Comparison of ENCODE assay signal across 27 cellular contexts in genomic region chr9:128861501-128861900, GRCh38. TPM values are rescaled to one million over a fixed set of nuclear protein-coding genes. Genes with fewer than 3 reads are reported as not detected.
DNase-seq lines count a peak whose midpoint lies in the region; ATAC-seq, FAIRE-seq and TF ChIP-seq lines count a peak whose summit lies in the region.
"Had no signal": no experiment of that assay in that cellular context is flagged by ENCODE, and none has a peak within 500 bp of the region (broad histone marks: within the 10 kb centered on the region; RNA-seq: fewer than 3 reads in every experiment).

No MANE protein-coding gene starts in this region.

- H4K20me1 ChIP-seq in HepG2 (ENCODE audit: insufficient read depth, low read length), result no peaks in the 10 kb centered on the region; the same call in 1 of the 2 replicates

- H3K4me3 ChIP-seq in right lobe of liver (no peak overlapping the region), HepG2 (replicated peaks in 1 of 3; ENCODE audit: insufficient read depth in 1 of 3, low read depth in 2 of 3, low read length in 3 of 3) (no peak overlapping the region), skeletal muscle tissue (ENCODE audit: low read length in 3 of 3) (no peak overlapping the region), ovary (no peak overlapping the region)
- H3K4me3 ChIP-seq: transverse colon had no signal

- TF ChIP-seq EP300 in HepG2 (IDR thresholded peaks at IDR 0.05; ENCODE audit: low read depth in 2 of 2, low read length in 2 of 2), result no peak
- TF ChIP-seq EP300 in HepG2 (CRISPR knock-in tag; IDR thresholded peaks at IDR 0.05; ENCODE audit: borderline replicate concordance), result no peak
- no peak for TF ChIP-seq EP300 in ovary (IDR thresholded peaks at IDR 0.05)

- peaks cover 44% of the 10 kb centered on the region for H3K79me2 ChIP-seq in HepG2 (ENCODE audit: insufficient read depth, low read length)

- H3K27ac ChIP-seq in right lobe of liver (peak overlapping the region in 1 of 3 donors; percentile 68), HepG2 (ENCODE audit: extremely low read length, insufficient read depth, low read length) (no peak overlapping the region), layer of hippocampus (ENCODE audit: low read depth, low read length) (peak overlapping the region; percentile 47), skeletal muscle tissue (ENCODE audit: low read depth, low read length) (peak overlapping the region; percentile 44), ovary (no peak overlapping the region)
- H3K27ac ChIP-seq: transverse colon had no signal

- POLR2A ChIA-PET in HepG2 (lab: Yijun Ruan, JAX), result interaction anchor here (1.0 kb wide), 2 partner anchors 14 to 19 kb away, joined by 4 to 5 read pairs; no protein-coding TSS in a partner anchor
- POLR2A ChIA-PET in activated CD4-positive, alpha-beta T cell treated with anti-CD3 and anti-CD28 coated beads for 36 hours (lab: Charles Lee), result no interaction called here

- intact Hi-C loops in right lobe of liver (cut with DNase I) (no loop called here), HepG2 (cut with micrococcal nuclease; ENCODE audit: unreplicated experiment) (no loop called here), ovary (cut with DNase I) (loop anchor here in 2 of 4 donors (5.0 kb wide), 1 partner anchor 66 kb away; no protein-coding TSS in a partner anchor)
- intact Hi-C loops in activated CD4-positive, alpha-beta T cell treated with anti-CD3 and anti-CD28 coated beads for 36 hours (cut with DNase I, micrococcal nuclease), result no loop called here

- no peak overlapping the region for H2AFZ ChIP-seq in HepG2 (ENCODE audit: low read length)

- no peak overlapping the region for H3K4me2 ChIP-seq in HepG2 (ENCODE audit: low read depth, low read length)

- no peak overlapping the region for H3K27ac Mint-ChIP-seq in activated CD4-positive, alpha-beta T cell treated with anti-CD3 and anti-CD28 coated beads for 36 hours
- H3K27ac Mint-ChIP-seq: activated B cell treated with CpG ODN at 0.5 μM for 24 hours; activated CD8-positive, alpha-beta T cell treated with anti-CD3 and anti-CD28 coated beads for 36 hours; B cell; stimulated activated memory B cell treated with anti-CD40 and anti-IgM and Interleukin-4, amounts not matched to agents 10 μg/mL and 1 μg/mL and 100 μg/mL, for 72 hours had no signal

- H3K9me3 ChIP-seq in right lobe of liver (no peaks in the 10 kb centered on the region), HepG2 (ENCODE audit: low read length) (no peaks in the 10 kb centered on the region), skeletal muscle tissue (ENCODE audit: control insufficient read depth in 3 of 3, low read length in 3 of 3) (no peaks in the 10 kb centered on the region), ovary (no peaks in the 10 kb centered on the region)
- H3K9me3 ChIP-seq: transverse colon had no signal

- H3K36me3 Mint-ChIP-seq in activated CD4-positive, alpha-beta T cell treated with anti-CD3 and anti-CD28 coated beads for 36 hours (ENCODE audit: low read depth), result no peaks in the 10 kb centered on the region
- H3K36me3 Mint-ChIP-seq: stimulated activated memory B cell treated with anti-CD40 and anti-IgM and Interleukin-4, amounts not matched to agents 10 μg/mL and 1 μg/mL and 100 μg/mL, for 72 hours had no signal

- H3K27me3 ChIP-seq in right lobe of liver, result no peaks in the 10 kb centered on the region
- H3K27me3 ChIP-seq in HepG2 (ENCODE audit: control insufficient read depth in 1 of 2, insufficient read depth in 2 of 2, low read length in 2 of 2), result no peaks in the 10 kb centered on the region
- no peaks in the 10 kb centered on the region for H3K27me3 ChIP-seq in layer of hippocampus (ENCODE audit: control insufficient read depth, insufficient read depth, low read length)
- no peaks in the 10 kb centered on the region for H3K27me3 ChIP-seq in skeletal muscle tissue (ENCODE audit: control insufficient read depth in 3 of 3, insufficient read depth in 3 of 3, low read length in 3 of 3)
- H3K27me3 ChIP-seq in ovary, result no peaks in the 10 kb centered on the region
- H3K27me3 ChIP-seq: transverse colon had no signal

- TF ChIP-seq RAD21 in HepG2 (CRISPR knock-in tag; IDR thresholded peaks at IDR 0.05), result no peak

- CTCF ChIA-PET in HepG2 (lab: Yijun Ruan, JAX; ENCODE audit: low intra/inter-chr PET ratio, low total read pairs), result no interaction called here
- CTCF ChIA-PET in activated CD4-positive, alpha-beta T cell treated with anti-CD3 and anti-CD28 coated beads for 36 hours (lab: Charles Lee), result interaction anchor here (0.7 to 5.6 kb wide), 8 partner anchors 10 to 207 kb away, joined by 3 to 86 read pairs (median 4); partner anchors contain the start of genes ENDOG, KYAT1, LRRC8A and PKN3

- no TSS peak for BruUV-seq in HepG2 (replicated peaks; lab: Mats Ljungman, UMichigan)

- in situ Hi-C loops in HepG2 (cut with HindIII; ENCODE audit: extremely low pct_ligation_motif_present, low pct_unique_long_range_greater_than_20kb), result no loop called here

- H3K4me1 ChIP-seq in right lobe of liver, result peaks cover 0 to 33% (median 12%) of the 10 kb centered on the region in 4 donors
- H3K4me1 ChIP-seq in HepG2 (ENCODE audit: insufficient read depth, low read length), result peaks cover 51% of the 10 kb centered on the region
- peaks cover 24 to 34% (median 24%) of the 10 kb centered on the region in 3 donors for H3K4me1 ChIP-seq in skeletal muscle tissue (ENCODE audit: control insufficient read depth in 3 of 3, insufficient read depth in 3 of 3, low read length in 3 of 3)
- H3K4me1 ChIP-seq in ovary (ENCODE audit: insufficient read depth), result peaks cover 5% of the 10 kb centered on the region

- no peak overlapping the region for H3K4me3 Mint-ChIP-seq in activated CD4-positive, alpha-beta T cell treated with anti-CD3 and anti-CD28 coated beads for 36 hours
- H3K4me3 Mint-ChIP-seq: activated B cell treated with CpG ODN at 0.5 μM for 24 hours; activated CD8-positive, alpha-beta T cell treated with anti-CD3 and anti-CD28 coated beads for 36 hours; B cell; stimulated activated memory B cell treated with anti-CD40 and anti-IgM and Interleukin-4, amounts not matched to agents 10 μg/mL and 1 μg/mL and 100 μg/mL, for 72 hours had no signal

- 98% methylated on average over 4 of the region's 6 CpGs for WGBS in right lobe of liver (ENCODE audit: insufficient coverage, low coverage, low lambda C conversion rate, missing lambda C conversion rate)
- 98% methylated on average over 4 of the region's 6 CpGs for WGBS in HepG2 (ENCODE audit: low lambda C conversion rate)
- WGBS in ovary, 3 donors, result 78 to 81% (median 78%) methylated on average over 6 of the region's 6 CpGs

- H3K9me3 Mint-ChIP-seq in activated CD4-positive, alpha-beta T cell treated with anti-CD3 and anti-CD28 coated beads for 36 hours (ENCODE audit: low read depth), result no peaks in the 10 kb centered on the region
- H3K9me3 Mint-ChIP-seq: activated B cell treated with CpG ODN at 0.5 μM for 24 hours; activated CD8-positive, alpha-beta T cell treated with anti-CD3 and anti-CD28 coated beads for 36 hours; stimulated activated memory B cell treated with anti-CD40 and anti-IgM and Interleukin-4, amounts not matched to agents 10 μg/mL and 1 μg/mL and 100 μg/mL, for 72 hours had no signal

- no peaks in the 10 kb centered on the region for H3K27me3 Mint-ChIP-seq in activated CD4-positive, alpha-beta T cell treated with anti-CD3 and anti-CD28 coated beads for 36 hours
- H3K27me3 Mint-ChIP-seq: activated B cell treated with CpG ODN at 0.5 μM for 24 hours; activated CD8-positive, alpha-beta T cell treated with anti-CD3 and anti-CD28 coated beads for 36 hours; B cell; stimulated activated memory B cell treated with anti-CD40 and anti-IgM and Interleukin-4, amounts not matched to agents 10 μg/mL and 1 μg/mL and 100 μg/mL, for 72 hours had no signal

- no peak overlapping the region for H3K9ac ChIP-seq in HepG2 (ENCODE audit: insufficient read depth, low read depth, low read length)
- no peak overlapping the region for H3K9ac ChIP-seq in skeletal muscle tissue (ENCODE audit: low read depth in 1 of 3, low read length in 3 of 3)

- TF ChIP-seq CTCF in right lobe of liver (IDR thresholded peaks at IDR 0.05) (no peak), HepG2 (CRISPR knock-in tag; IDR thresholded peaks at IDR 0.05) (no peak), ovary (IDR thresholded peaks at IDR 0.05) (no peak)

- DNase-seq in right lobe of liver (peak in 2 of 3 donors; percentile 6 to 23), HepG2 (ENCODE audit: low spot score) (no peak), ovary (no peak)
- DNase-seq in activated CD4-positive, alpha-beta T cell treated with anti-CD3 and anti-CD28 coated beads for 36 hours, result no peak
- DNase-seq in activated effector memory CD4-positive, alpha-beta T cell treated with anti-CD3 and anti-CD28 coated beads, Interleukin-2, amount 50 U/mL, for 16 hours, result no peak
- DNase-seq: activated B cell treated with CpG ODN at 0.5 μM for 24 hours; activated CD8-positive, alpha-beta T cell treated with anti-CD3 and anti-CD28 coated beads for 36 hours; GDM1; GOT3; KBM-7; mesenchymal stem cell; MM.1S; NCI-H1417 treated with DMSO at 0.1 percent for 48 hours; NCI-H524; nucleus accumbens; SIG-M5; stimulated activated CD4-positive, alpha-beta T cell treated with anti-CD3 and anti-CD28 coated beads, Interleukin-4, amount 100 ng/mL, for 1 hour; SW 1271; T1000; transverse colon had no signal

- TF ChIP-seq POLR2A in right lobe of liver (IDR thresholded peaks at IDR 0.05), result no peak
- no peak for TF ChIP-seq POLR2A in HepG2 (IDR thresholded peaks at IDR 0.05; ENCODE audit: insufficient read depth in 1 of 2, low read depth in 2 of 2, low read length in 2 of 2)
- no peak for TF ChIP-seq POLR2A in ovary (IDR thresholded peaks at IDR 0.05)

- no peaks in the 10 kb centered on the region for H3K36me3 ChIP-seq in right lobe of liver
- no peaks in the 10 kb centered on the region; a peak in 1 of 5 replicates for H3K36me3 ChIP-seq in HepG2 (replicated peaks in 1 of 2; ENCODE audit: control insufficient read depth in 1 of 2, insufficient read depth in 2 of 2, low read length in 2 of 2)
- H3K36me3 ChIP-seq in skeletal muscle tissue (ENCODE audit: control insufficient read depth in 3 of 3, insufficient read depth in 3 of 3, low read length in 3 of 3), result no peaks in the 10 kb centered on the region
- H3K36me3 ChIP-seq in ovary, result no peaks in the 10 kb centered on the region
- H3K36me3 ChIP-seq: transverse colon had no signal

- no peak for FAIRE-seq in HepG2 (lab: Jason Lieb, UNC)
- FAIRE-seq: endothelial cell of umbilical vein, keratinocyte had no signal

- ATAC-seq in right lobe of liver (no peak), HepG2 (no peak), HG02678 (IDR thresholded peaks at IDR 0.05; ENCODE audit: unreplicated experiment) (no peak)
- ATAC-seq in activated CD4-positive, alpha-beta T cell treated with anti-CD3 and anti-CD28 coated beads for 36 hours, result no peak
- ATAC-seq: activated CD8-positive, alpha-beta T cell treated with anti-CD3 and anti-CD28 coated beads for 36 hours; stimulated activated memory B cell treated with anti-CD40 and anti-IgM and Interleukin-4, amounts not matched to agents 10 μg/mL and 1 μg/mL and 100 μg/mL, for 72 hours had no signal

- H3K4me1 Mint-ChIP-seq in activated CD4-positive, alpha-beta T cell treated with anti-CD3 and anti-CD28 coated beads for 36 hours, result peaks cover 5% of the 10 kb centered on the region

RNA-seq across cellular contexts. Expression of gene KYAT1, which starts 20.2 kb away (rescaled TPM):
- 10 to 100 TPM in 4 of 6 experiments, 1 to 10 TPM in 2; 7.2 to 12.7 (median 10.4) TPM for total RNA-seq in right lobe of liver
- 5.6 and 9.2 TPM in 2 replicates for total RNA-seq in HepG2 (2016; rRNA removed; fragmentation: Illumina TruSeq; extraction: Trizol)
- 2.0 and 2.8 TPM in 2 replicates for total RNA-seq in HepG2 (2016; cell fraction: cytosol; rRNA removed; fragmentation: Illumina TruSeq; extraction: Trizol; ENCODE audit: low read depth)
- 6.1 and 10.3 TPM in 2 replicates for total RNA-seq in HepG2 (2016; cell fraction: insoluble cytoplasmic fraction; rRNA removed; fragmentation: Illumina TruSeq; extraction: Trizol)
- total RNA-seq in HepG2 (2016; cell fraction: membrane; rRNA removed; fragmentation: Illumina TruSeq; extraction: Trizol), result 3.5 and 4.0 TPM in 2 replicates
- 13.5 and 14.4 TPM in 2 replicates for total RNA-seq in HepG2 (2016; cell fraction: nucleus; rRNA removed; fragmentation: Illumina TruSeq; extraction: Trizol)
- polyA plus RNA-seq in HepG2 (2011; rRNA removed), result 46.5 and 58.4 TPM in 2 replicates
- polyA plus RNA-seq in HepG2 (2011; cell fraction: cytosol; rRNA removed), result 22.3 and 28.7 TPM in 2 replicates
- polyA plus RNA-seq in HepG2 (2011; cell fraction: nucleus; rRNA removed), result 274 and 317 TPM in 2 replicates
- polyA plus RNA-seq in HepG2 (2012), result 22.3 and 32.9 TPM in 2 replicates
- polyA plus RNA-seq in HepG2 (2016; cell fraction: cytosol; fragmentation: Illumina TruSeq; extraction: Trizol; ENCODE audit: low read depth), result 1.4 and 1.9 TPM in 2 replicates
- 4.9 and 6.1 TPM in 2 replicates for polyA plus RNA-seq in HepG2 (2016; cell fraction: insoluble cytoplasmic fraction; fragmentation: Illumina TruSeq; extraction: Trizol; ENCODE audit: low read depth)
- 1.7 and 2.4 TPM in 2 replicates for polyA plus RNA-seq in HepG2 (2016; cell fraction: membrane; fragmentation: Illumina TruSeq; extraction: Trizol; ENCODE audit: low read depth)
- polyA plus RNA-seq in HepG2 (2016; cell fraction: nucleus; fragmentation: Illumina TruSeq; extraction: Trizol; ENCODE audit: insufficient read depth, low read depth), result 34.5 and 36.6 TPM in 2 replicates
- 38.2 and 47.2 TPM in 2 replicates for polyA minus RNA-seq in HepG2 (2011; rRNA and poly(A)+ RNA removed; ENCODE audit: low replicate concordance)
- polyA minus RNA-seq in HepG2 (2011; cell fraction: cytosol; rRNA and poly(A)+ RNA removed), result 9.3 and 15.4 TPM in 2 replicates
- polyA minus RNA-seq in HepG2 (2011; cell fraction: nucleus; rRNA and poly(A)+ RNA removed), result 48.0 and 50.7 TPM in 2 replicates
- total RNA-seq in skeletal muscle tissue, result 2.1 TPM
- 10 to 100 TPM in 1 of 7 donors, 1 to 10 TPM in 6; 4.6 to 10.2 (median 6.1) TPM for total RNA-seq in ovary
- 1 to 10 TPM; 4.2 to 5.8 TPM for polyA plus RNA-seq in ovary
- total RNA-seq in activated CD4-positive, alpha-beta T cell treated with anti-CD3 and anti-CD28 coated beads for 36 hours, result 10 to 100 TPM; 14.8 to 18.5 TPM

RNA-seq across cellular contexts. Expression of gene LRRC8A, which starts 20.4 kb away (rescaled TPM):
- 10 to 100 TPM in 5 of 6 experiments, 1 to 10 TPM in 1; 8.6 to 46.1 (median 22.1) TPM for total RNA-seq in right lobe of liver
- total RNA-seq in HepG2 (2016; rRNA removed; fragmentation: Illumina TruSeq; extraction: Trizol), result 10.0 and 16.1 TPM in 2 replicates
- total RNA-seq in HepG2 (2016; cell fraction: cytosol; rRNA removed; fragmentation: Illumina TruSeq; extraction: Trizol; ENCODE audit: low read depth), result 3.1 and 3.7 TPM in 2 replicates
- total RNA-seq in HepG2 (2016; cell fraction: insoluble cytoplasmic fraction; rRNA removed; fragmentation: Illumina TruSeq; extraction: Trizol), result 8.4 and 15.9 TPM in 2 replicates
- 12.4 and 13.1 TPM in 2 replicates for total RNA-seq in HepG2 (2016; cell fraction: membrane; rRNA removed; fragmentation: Illumina TruSeq; extraction: Trizol)
- 13.9 and 14.0 TPM in 2 replicates for total RNA-seq in HepG2 (2016; cell fraction: nucleus; rRNA removed; fragmentation: Illumina TruSeq; extraction: Trizol)
- polyA plus RNA-seq in HepG2 (2011; rRNA removed), result 40.6 and 44.8 TPM in 2 replicates
- polyA plus RNA-seq in HepG2 (2011; cell fraction: cytosol; rRNA removed), result 38.4 and 46.2 TPM in 2 replicates
- polyA plus RNA-seq in HepG2 (2011; cell fraction: nucleus; rRNA removed), result 29.0 and 30.1 TPM in 2 replicates
- 15.7 and 19.9 TPM in 2 replicates for polyA plus RNA-seq in HepG2 (2012)
- 2.4 and 2.7 TPM in 2 replicates for polyA plus RNA-seq in HepG2 (2016; cell fraction: cytosol; fragmentation: Illumina TruSeq; extraction: Trizol; ENCODE audit: low read depth)
- polyA plus RNA-seq in HepG2 (2016; cell fraction: insoluble cytoplasmic fraction; fragmentation: Illumina TruSeq; extraction: Trizol; ENCODE audit: low read depth), result 9.1 and 10.7 TPM in 2 replicates
- polyA plus RNA-seq in HepG2 (2016; cell fraction: membrane; fragmentation: Illumina TruSeq; extraction: Trizol; ENCODE audit: low read depth), result 9.0 and 9.9 TPM in 2 replicates
- 19.9 and 20.5 TPM in 2 replicates for polyA plus RNA-seq in HepG2 (2016; cell fraction: nucleus; fragmentation: Illumina TruSeq; extraction: Trizol; ENCODE audit: insufficient read depth, low read depth)
- 77.3 and 88.9 TPM in 2 replicates for polyA minus RNA-seq in HepG2 (2011; rRNA and poly(A)+ RNA removed; ENCODE audit: low replicate concordance)
- polyA minus RNA-seq in HepG2 (2011; cell fraction: cytosol; rRNA and poly(A)+ RNA removed), result 24.8 and 26.8 TPM in 2 replicates
- polyA minus RNA-seq in HepG2 (2011; cell fraction: nucleus; rRNA and poly(A)+ RNA removed), result 14.4 TPM in 2 replicates
- 9.9 TPM for total RNA-seq in skeletal muscle tissue
- total RNA-seq in ovary, result 10 to 100 TPM; 18.1 to 39.7 (median 26.4) TPM
- polyA plus RNA-seq in ovary, result 10 to 100 TPM; 21.2 to 28.5 TPM
- 10 to 100 TPM; 14.9 to 15.5 TPM for total RNA-seq in activated CD4-positive, alpha-beta T cell treated with anti-CD3 and anti-CD28 coated beads for 36 hours

RNA-seq across cellular contexts. Expression of gene SPOUT1, which starts 31.9 kb away (rescaled TPM):
- total RNA-seq in right lobe of liver (10 to 100 TPM; 14.5 to 37.8 (median 24.5) TPM), HepG2 (2016; rRNA removed; fragmentation: Illumina TruSeq; extraction: Trizol) (39.0 and 39.7 TPM in 2 replicates), skeletal muscle tissue (11.0 TPM), ovary (10 to 100 TPM; 10.7 to 47.9 (median 26.5) TPM)
- 23.3 and 28.0 TPM in 2 replicates for total RNA-seq in HepG2 (2016; cell fraction: cytosol; rRNA removed; fragmentation: Illumina TruSeq; extraction: Trizol; ENCODE audit: low read depth)
- 32.9 and 42.5 TPM in 2 replicates for total RNA-seq in HepG2 (2016; cell fraction: insoluble cytoplasmic fraction; rRNA removed; fragmentation: Illumina TruSeq; extraction: Trizol)
- 13.5 and 14.0 TPM in 2 replicates for total RNA-seq in HepG2 (2016; cell fraction: membrane; rRNA removed; fragmentation: Illumina TruSeq; extraction: Trizol)
- 19.1 and 26.6 TPM in 2 replicates for total RNA-seq in HepG2 (2016; cell fraction: nucleus; rRNA removed; fragmentation: Illumina TruSeq; extraction: Trizol)
- polyA plus RNA-seq in HepG2 (2011; rRNA removed) (45.8 and 56.5 TPM in 2 replicates), ovary (10 to 100 TPM in 1 of 2 donors, 1 to 10 TPM in 1; 6.3 to 18.5 TPM)
- 13.7 and 19.1 TPM in 2 replicates for polyA plus RNA-seq in HepG2 (2011; cell fraction: cytosol; rRNA removed)
- polyA plus RNA-seq in HepG2 (2011; cell fraction: nucleus; rRNA removed), result 341 and 371 TPM in 2 replicates
- polyA plus RNA-seq in HepG2 (2012), result 21.0 and 38.5 TPM in 2 replicates
- 6.7 and 8.9 TPM in 2 replicates for polyA plus RNA-seq in HepG2 (2016; cell fraction: cytosol; fragmentation: Illumina TruSeq; extraction: Trizol; ENCODE audit: low read depth)
- 46.4 and 46.6 TPM in 2 replicates for polyA plus RNA-seq in HepG2 (2016; cell fraction: insoluble cytoplasmic fraction; fragmentation: Illumina TruSeq; extraction: Trizol; ENCODE audit: low read depth)
- polyA plus RNA-seq in HepG2 (2016; cell fraction: membrane; fragmentation: Illumina TruSeq; extraction: Trizol; ENCODE audit: low read depth), result 11.8 and 11.9 TPM in 2 replicates
- 77.1 and 80.1 TPM in 2 replicates for polyA plus RNA-seq in HepG2 (2016; cell fraction: nucleus; fragmentation: Illumina TruSeq; extraction: Trizol; ENCODE audit: insufficient read depth, low read depth)
- 84.6 and 145 TPM in 2 replicates for polyA minus RNA-seq in HepG2 (2011; rRNA and poly(A)+ RNA removed; ENCODE audit: low replicate concordance)
- polyA minus RNA-seq in HepG2 (2011; cell fraction: cytosol; rRNA and poly(A)+ RNA removed), result 7.4 and 11.6 TPM in 2 replicates
- 24.6 and 26.2 TPM in 2 replicates for polyA minus RNA-seq in HepG2 (2011; cell fraction: nucleus; rRNA and poly(A)+ RNA removed)
- 10 to 100 TPM; 87.9 to 92.9 TPM for total RNA-seq in activated CD4-positive, alpha-beta T cell treated with anti-CD3 and anti-CD28 coated beads for 36 hours

RNA-seq across cellular contexts. Expression of gene ENDOG, which starts 43.2 kb away (rescaled TPM):
- total RNA-seq in right lobe of liver, result 10 to 100 TPM; 22.4 to 50.1 (median 41.0) TPM
- total RNA-seq in HepG2 (2016; rRNA removed; fragmentation: Illumina TruSeq; extraction: Trizol), result 26.3 and 28.7 TPM in 2 replicates
- 6.7 and 7.2 TPM in 2 replicates for total RNA-seq in HepG2 (2016; cell fraction: cytosol; rRNA removed; fragmentation: Illumina TruSeq; extraction: Trizol; ENCODE audit: low read depth)
- total RNA-seq in HepG2 (2016; cell fraction: insoluble cytoplasmic fraction; rRNA removed; fragmentation: Illumina TruSeq; extraction: Trizol), result 27.5 and 28.8 TPM in 2 replicates
- total RNA-seq in HepG2 (2016; cell fraction: membrane; rRNA removed; fragmentation: Illumina TruSeq; extraction: Trizol), result 10.8 and 11.3 TPM in 2 replicates
- 7.2 and 8.7 TPM in 2 replicates for total RNA-seq in HepG2 (2016; cell fraction: nucleus; rRNA removed; fragmentation: Illumina TruSeq; extraction: Trizol)
- polyA plus RNA-seq in HepG2 (2011; rRNA removed), result 28.8 and 31.5 TPM in 2 replicates
- 27.0 and 54.5 TPM in 2 replicates for polyA plus RNA-seq in HepG2 (2011; cell fraction: cytosol; rRNA removed)
- 24.4 and 27.0 TPM in 2 replicates for polyA plus RNA-seq in HepG2 (2011; cell fraction: nucleus; rRNA removed)
- polyA plus RNA-seq in HepG2 (2012), result 8.6 and 10.1 TPM in 2 replicates
- polyA plus RNA-seq in HepG2 (2016; cell fraction: cytosol; fragmentation: Illumina TruSeq; extraction: Trizol; ENCODE audit: low read depth), result 6.3 and 7.3 TPM in 2 replicates
- 25.1 and 28.1 TPM in 2 replicates for polyA plus RNA-seq in HepG2 (2016; cell fraction: insoluble cytoplasmic fraction; fragmentation: Illumina TruSeq; extraction: Trizol; ENCODE audit: low read depth)
- polyA plus RNA-seq in HepG2 (2016; cell fraction: membrane; fragmentation: Illumina TruSeq; extraction: Trizol; ENCODE audit: low read depth), result 8.7 and 9.3 TPM in 2 replicates
- polyA plus RNA-seq in HepG2 (2016; cell fraction: nucleus; fragmentation: Illumina TruSeq; extraction: Trizol; ENCODE audit: insufficient read depth, low read depth), result 15.7 and 17.2 TPM in 2 replicates
- polyA minus RNA-seq in HepG2 (2011; rRNA and poly(A)+ RNA removed; ENCODE audit: low replicate concordance), result 33.6 and 37.4 TPM in 2 replicates
- polyA minus RNA-seq in HepG2 (2011; cell fraction: cytosol; rRNA and poly(A)+ RNA removed), result 12.2 and 15.3 TPM in 2 replicates
- 4.6 and 5.7 TPM in 2 replicates for polyA minus RNA-seq in HepG2 (2011; cell fraction: nucleus; rRNA and poly(A)+ RNA removed)
- 19.3 TPM for total RNA-seq in skeletal muscle tissue
- total RNA-seq in ovary, result 10 to 100 TPM; 14.6 to 23.7 (median 20.3) TPM
- polyA plus RNA-seq in ovary, result 10 to 100 TPM in 1 of 2 donors, 1 to 10 TPM in 1; 3.6 to 13.7 TPM
- total RNA-seq in activated CD4-positive, alpha-beta T cell treated with anti-CD3 and anti-CD28 coated beads for 36 hours, result 1 to 10 TPM; 7.3 to 9.3 TPM

RNA-seq across cellular contexts. Expression of gene PHYHD1, which starts 59.3 kb away (rescaled TPM):
- 10 to 100 TPM; 14.0 to 69.7 (median 38.2) TPM for total RNA-seq in right lobe of liver
- 10.6 and 12.3 TPM in 2 replicates for total RNA-seq in HepG2 (2016; rRNA removed; fragmentation: Illumina TruSeq; extraction: Trizol)
- total RNA-seq in HepG2 (2016; cell fraction: cytosol; rRNA removed; fragmentation: Illumina TruSeq; extraction: Trizol; ENCODE audit: low read depth), result 3.5 and 4.7 TPM in 2 replicates
- total RNA-seq in HepG2 (2016; cell fraction: insoluble cytoplasmic fraction; rRNA removed; fragmentation: Illumina TruSeq; extraction: Trizol), result 10.3 and 13.2 TPM in 2 replicates
- total RNA-seq in HepG2 (2016; cell fraction: membrane; rRNA removed; fragmentation: Illumina TruSeq; extraction: Trizol), result 4.2 and 5.2 TPM in 2 replicates
- total RNA-seq in HepG2 (2016; cell fraction: nucleus; rRNA removed; fragmentation: Illumina TruSeq; extraction: Trizol), result 5.8 and 8.2 TPM in 2 replicates
- 19.6 and 25.3 TPM in 2 replicates for polyA plus RNA-seq in HepG2 (2011; rRNA removed)
- 12.8 and 20.7 TPM in 2 replicates for polyA plus RNA-seq in HepG2 (2011; cell fraction: cytosol; rRNA removed)
- polyA plus RNA-seq in HepG2 (2011; cell fraction: nucleus; rRNA removed), result 28.7 and 34.3 TPM in 2 replicates
- polyA plus RNA-seq in HepG2 (2012), result 9.6 and 13.5 TPM in 2 replicates
- 7.3 and 8.5 TPM in 2 replicates for polyA plus RNA-seq in HepG2 (2016; cell fraction: cytosol; fragmentation: Illumina TruSeq; extraction: Trizol; ENCODE audit: low read depth)
- 21.0 and 23.6 TPM in 2 replicates for polyA plus RNA-seq in HepG2 (2016; cell fraction: insoluble cytoplasmic fraction; fragmentation: Illumina TruSeq; extraction: Trizol; ENCODE audit: low read depth)
- polyA plus RNA-seq in HepG2 (2016; cell fraction: membrane; fragmentation: Illumina TruSeq; extraction: Trizol; ENCODE audit: low read depth), result 8.2 and 8.9 TPM in 2 replicates
- polyA plus RNA-seq in HepG2 (2016; cell fraction: nucleus; fragmentation: Illumina TruSeq; extraction: Trizol; ENCODE audit: insufficient read depth, low read depth), result 16.5 and 23.5 TPM in 2 replicates
- polyA minus RNA-seq in HepG2 (2011; rRNA and poly(A)+ RNA removed; ENCODE audit: low replicate concordance), result 0.89 and 32.1 TPM in 2 replicates
- 12.7 and 13.2 TPM in 2 replicates for polyA minus RNA-seq in HepG2 (2011; cell fraction: cytosol; rRNA and poly(A)+ RNA removed)
- 10.7 and 15.2 TPM in 2 replicates for polyA minus RNA-seq in HepG2 (2011; cell fraction: nucleus; rRNA and poly(A)+ RNA removed)
- total RNA-seq in skeletal muscle tissue, result 17.7 TPM
- total RNA-seq in ovary, result 10 to 100 TPM; 24.8 to 63.9 (median 43.1) TPM
- polyA plus RNA-seq in ovary, result 10 to 100 TPM; 41.1 to 50.4 TPM
- total RNA-seq in activated CD4-positive, alpha-beta T cell treated with anti-CD3 and anti-CD28 coated beads for 36 hours, result under 1 TPM; 0.21 to 0.44 TPM

Comparison
In these comparisons a context has a peak if more than half of its experiments do, and no peak if none do; other contexts are left out.
1. DNase-seq: peak in right lobe of liver (2 of 3); none in HepG2 (single experiment), ovary (0 of 5), activated CD4-positive, alpha-beta T cell treated with anti-CD3 and anti-CD28 coated beads for 36 hours (single experiment) and activated effector memory CD4-positive, alpha-beta T cell treated with anti-CD3 and anti-CD28 coated beads, Interleukin-2, amount 50 U/mL, for 16 hours (single experiment).
2. H3K27ac ChIP-seq: peak in layer of hippocampus (single experiment) and skeletal muscle tissue (single experiment); none in HepG2 (single experiment) and ovary (0 of 2).